ENCODE assay signal across 8 cellular contexts in the genomic region with DNA sequence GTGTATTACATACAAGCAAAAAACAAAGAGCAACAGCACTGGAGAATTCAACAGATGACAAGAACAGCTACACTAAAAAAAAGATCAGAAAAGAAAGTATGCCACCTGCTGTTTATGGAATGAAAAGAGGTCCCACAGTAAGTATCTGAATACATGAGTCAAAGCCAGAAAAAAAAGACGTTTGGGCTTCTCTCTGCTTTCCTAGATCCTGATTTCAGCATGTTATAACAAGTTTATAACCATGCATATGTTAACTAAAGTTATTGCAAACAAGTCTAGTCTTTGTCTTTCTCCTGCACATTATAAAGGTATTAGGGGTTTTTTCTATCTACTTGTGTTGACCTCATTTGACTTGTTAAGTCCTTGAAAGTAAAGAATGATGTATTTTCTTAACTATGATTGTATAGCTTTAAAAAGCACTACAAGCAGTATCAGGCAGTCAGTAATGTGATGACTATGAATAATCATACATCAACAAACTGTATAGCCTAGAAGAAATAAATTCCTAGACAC.
DNase-seq lines count a peak whose midpoint lies in the region; ATAC-seq and TF ChIP-seq lines count a peak whose summit lies in the region.

No MANE protein-coding gene starts in this region.

- peak overlapping the region; percentile 94 for H3K27ac Mint-ChIP-seq in osteocyte (ENCODE audit: unreplicated experiment)
- no peak overlapping the region for H3K27ac Mint-ChIP-seq in activated CD4-positive, alpha-beta T cell treated with anti-CD3 and anti-CD28 coated beads, Interleukin-2, amount 10 ng/mL, durations not matched to agents 7 days and 5 days

- ATAC-seq in GM19035 (IDR thresholded peaks at IDR 0.05; ENCODE audit: unreplicated experiment) (peak; percentile 78), HG03432 (IDR thresholded peaks at IDR 0.05; ENCODE audit: unreplicated experiment) (peak; percentile 94)

- POLR2A ChIA-PET in activated CD4-positive, alpha-beta T cell treated with anti-CD3 and anti-CD28 coated beads, Interleukin-2, amount 10 ng/mL, durations not matched to agents 7 days and 5 days (lab: Charles Lee) = no interaction called here

- CTCF ChIA-PET in activated CD4-positive, alpha-beta T cell treated with anti-CD3 and anti-CD28 coated beads, Interleukin-2, amount 10 ng/mL, durations not matched to agents 7 days and 5 days (lab: Charles Lee) = interaction anchor here (1.8 kb wide), 1 partner anchor 13 kb away, joined by 4 read pairs; no protein-coding TSS in a partner anchor

- H3K27me3 Mint-ChIP-seq in osteocyte (ENCODE audit: unreplicated experiment) = no peaks in the 10 kb centered on the region
- H3K27me3 Mint-ChIP-seq in activated CD4-positive, alpha-beta T cell treated with anti-CD3 and anti-CD28 coated beads, Interleukin-2, amount 10 ng/mL, durations not matched to agents 7 days and 5 days = no peaks in the 10 kb centered on the region

- no peak overlapping the region for H3K4me3 ChIP-seq in epithelial cell of proximal tubule (ENCODE audit: low read depth, low read length)

- peak; percentile 66 for TF ChIP-seq CTCF in epithelial cell of proximal tubule (conservative IDR thresholded peaks at IDR 0.05; ENCODE audit: low read depth, low read length)
- peak; percentile 67 for TF ChIP-seq CTCF in osteocyte (IDR thresholded peaks at IDR 0.05)

- peaks cover 3% of the 10 kb centered on the region for H3K36me3 Mint-ChIP-seq in osteocyte (ENCODE audit: unreplicated experiment)
- H3K36me3 Mint-ChIP-seq in activated CD4-positive, alpha-beta T cell treated with anti-CD3 and anti-CD28 coated beads, Interleukin-2, amount 10 ng/mL, durations not matched to agents 7 days and 5 days (ENCODE audit: low read depth) = no peaks in the 10 kb centered on the region

- peak overlapping the region; percentile 50 for H3K4me3 Mint-ChIP-seq in osteocyte (ENCODE audit: unreplicated experiment)
- H3K4me3 Mint-ChIP-seq in activated CD4-positive, alpha-beta T cell treated with anti-CD3 and anti-CD28 coated beads, Interleukin-2, amount 10 ng/mL, durations not matched to agents 7 days and 5 days = no peak overlapping the region

- DNase-seq in DMS 273 (lab: John Stamatoyannopoulos, UW; ENCODE audit: unreplicated experiment) = peak; percentile 78
- peak; percentile 78 for DNase-seq in RKO (ENCODE audit: low spot score)
- DNase-seq in epithelial cell of proximal tubule (ENCODE audit: low read depth) = no peak
- no peak for DNase-seq in osteocyte (ENCODE audit: extremely low spot score, unreplicated experiment)
- no peak for DNase-seq in activated CD4-positive, CD25-positive, alpha-beta regulatory T cell treated with anti-CD3 and anti-CD28 coated beads, Interleukin-2, amount 50 U/mL, for 72 hours
- DNase-seq in activated CD4-positive, alpha-beta T cell treated with anti-CD3 and anti-CD28 coated beads, Interleukin-2, amount 10 ng/mL, durations not matched to agents 7 days and 5 days = no peak

- peaks cover 62% of the 10 kb centered on the region for H3K4me1 Mint-ChIP-seq in osteocyte (ENCODE audit: unreplicated experiment)
- peaks cover 4% of the 10 kb centered on the region for H3K4me1 Mint-ChIP-seq in activated CD4-positive, alpha-beta T cell treated with anti-CD3 and anti-CD28 coated beads, Interleukin-2, amount 10 ng/mL, durations not matched to agents 7 days and 5 days

- peaks cover 7% of the 10 kb centered on the region for H3K9me3 Mint-ChIP-seq in osteocyte (ENCODE audit: unreplicated experiment)
- H3K9me3 Mint-ChIP-seq in activated CD4-positive, alpha-beta T cell treated with anti-CD3 and anti-CD28 coated beads, Interleukin-2, amount 10 ng/mL, durations not matched to agents 7 days and 5 days = peaks cover 5% of the 10 kb centered on the region

Comparison
In these comparisons a context has a peak if more than half of its experiments do, and no peak if none do; other contexts are left out.
1. DNase-seq: peak in DMS 273 (single experiment) and RKO (single experiment); none in epithelial cell of proximal tubule (single experiment), osteocyte (single experiment), activated CD4-positive, CD25-positive, alpha-beta regulatory T cell treated with anti-CD3 and anti-CD28 coated beads, Interleukin-2, amount 50 U/mL, for 72 hours (single experiment) and activated CD4-positive, alpha-beta T cell treated with anti-CD3 and anti-CD28 coated beads, Interleukin-2, amount 10 ng/mL, durations not matched to agents 7 days and 5 days (single experiment).